Comparison of ENCODE assay signal across 16 cellular contexts in the genomic region with DNA sequence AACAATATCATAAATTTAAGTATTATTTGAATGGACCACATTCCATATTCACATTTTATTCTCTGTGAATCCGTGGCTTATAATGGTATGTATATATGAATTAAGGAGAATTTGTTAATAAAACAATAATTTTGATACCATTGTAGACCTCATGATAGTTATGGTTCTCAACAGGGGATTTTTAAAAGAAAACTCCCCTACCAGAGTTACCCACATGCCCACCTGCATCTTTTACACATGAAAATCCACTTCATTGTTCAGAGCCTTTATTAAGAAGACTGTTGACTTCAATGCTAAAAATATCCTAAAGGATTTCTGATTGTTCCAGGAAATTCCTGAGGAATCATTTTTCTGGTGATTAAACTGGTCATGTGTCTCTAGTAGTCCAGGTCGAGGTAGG.
DNase-seq lines count a peak whose midpoint lies in the region; ATAC-seq and TF ChIP-seq lines count a peak whose summit lies in the region.
"Had no signal": no experiment of that assay in that cellular context is flagged by ENCODE, and none has a peak within 500 bp of the region (broad histone marks: within the 10 kb centered on the region; RNA-seq: fewer than 3 reads in every experiment).

No MANE protein-coding gene starts in this region.

- H3K4me3 Mint-ChIP-seq in activated B cell treated with CpG ODN at 0.5 μM for 24 hours (no peak overlapping the region), naive B cell (no peak overlapping the region)
- H3K4me3 Mint-ChIP-seq: CD8-positive, alpha-beta T cell; GM23338 had no signal

- no peaks in the 10 kb centered on the region for H3K27me3 Mint-ChIP-seq in activated B cell treated with CpG ODN at 0.5 μM for 24 hours
- H3K27me3 Mint-ChIP-seq in naive B cell = no peaks in the 10 kb centered on the region

- H3K27ac ChIP-seq in RWPE1 = no peak overlapping the region
- H3K27ac ChIP-seq: 22Rv1, A549 had no signal

- DNase-seq in Right ventricle myocardium superior (no peak), Right ventricle myocardium inferior (ENCODE audit: missing footprints) (no peak), activated B cell treated with CpG ODN at 0.5 μM for 24 hours (no peak), naive B cell (no peak), T-helper 1 cell (no peak), RWPE1 (ENCODE audit: low spot score) (no peak)
- DNase-seq: AML-193; Calu3; CD8-positive, alpha-beta T cell; DND-41; EL; HCEC 1CT had no signal

- no peaks in the 10 kb centered on the region for H3K36me3 Mint-ChIP-seq in activated B cell treated with CpG ODN at 0.5 μM for 24 hours (ENCODE audit: low read depth)
- H3K36me3 Mint-ChIP-seq in naive B cell = no peaks in the 10 kb centered on the region
- H3K36me3 Mint-ChIP-seq: CD8-positive, alpha-beta T cell had no signal

- H3K4me1 Mint-ChIP-seq in activated B cell treated with CpG ODN at 0.5 μM for 24 hours = peaks cover 88% of the 10 kb centered on the region
- H3K4me1 Mint-ChIP-seq in naive B cell = peaks cover 67 to 88% (median 71%) of the 10 kb centered on the region in 3 donors

- TF ChIP-seq CTCF in activated B cell treated with CpG ODN at 0.5 μM for 24 hours (IDR thresholded peaks at IDR 0.05) (no peak), RWPE1 (conservative IDR thresholded peaks at IDR 0.05; ENCODE audit: low read depth) (no peak)

- POLR2A ChIA-PET in activated B cell treated with CpG ODN at 0.5 μM for 24 hours (lab: Charles Lee) = interaction anchor here (0.6 to 1.1 kb wide), 4 partner anchors 12 to 556 kb away, joined by 3 to 7 read pairs (median 5); no protein-coding TSS in a partner anchor
- POLR2A ChIA-PET in RWPE1 (lab: Yijun Ruan, JAX; ENCODE audit: low non-redundant PET) = no interaction called here

- H3K9me3 Mint-ChIP-seq in activated B cell treated with CpG ODN at 0.5 μM for 24 hours = no peaks in the 10 kb centered on the region
- no peaks in the 10 kb centered on the region for H3K9me3 Mint-ChIP-seq in naive B cell
- H3K9me3 Mint-ChIP-seq: CD8-positive, alpha-beta T cell; GM23338 had no signal

- CTCF ChIA-PET in activated B cell treated with CpG ODN at 0.5 μM for 24 hours (lab: Charles Lee) (no interaction called here), RWPE1 (lab: Yijun Ruan, JAX) (no interaction called here)

- H3K27ac Mint-ChIP-seq in activated B cell treated with CpG ODN at 0.5 μM for 24 hours (peak overlapping the region; percentile 84), naive B cell (peak overlapping the region in 4 of 6 donors; percentile 89 to 94 (median 90))
- H3K27ac Mint-ChIP-seq: CD8-positive, alpha-beta T cell; GM23338 had no signal

- ATAC-seq in Right ventricle myocardium superior (ENCODE audit: poor library complexity) (peak; percentile 18), Right ventricle myocardium inferior (no peak), activated B cell treated with CpG ODN at 0.5 μM for 24 hours (ENCODE audit: low read depth) (no peak), naive B cell (ENCODE audit: low read depth in 2 of 2) (peak; percentile 18 to 52), GM21528 (IDR thresholded peaks at IDR 0.05; ENCODE audit: low FRiP score, unreplicated experiment) (no peak)
- ATAC-seq: A549; CD8-positive, alpha-beta T cell; GM23338 had no signal

- intact Hi-C loops in Right ventricle myocardium superior (cut with DNase I) = no loop called here
- intact Hi-C loops in Right ventricle myocardium inferior (cut with DNase I) = no loop called here
- intact Hi-C loops in activated B cell treated with CpG ODN at 0.5 μM for 24 hours (cut with micrococcal nuclease) = loop anchor here (5.0 kb wide), 1 partner anchor 613 kb away; no protein-coding TSS in a partner anchor

Comparison
In these comparisons a context has a peak if more than half of its experiments do, and no peak if none do; other contexts are left out.
1. ATAC-seq: peak in Right ventricle myocardium superior (single experiment) and naive B cell (2 of 2); none in Right ventricle myocardium inferior (single experiment), activated B cell treated with CpG ODN at 0.5 μM for 24 hours (single experiment) and GM21528 (single experiment).